ENCODE assay signal across 8 cellular contexts in the genomic region with DNA sequence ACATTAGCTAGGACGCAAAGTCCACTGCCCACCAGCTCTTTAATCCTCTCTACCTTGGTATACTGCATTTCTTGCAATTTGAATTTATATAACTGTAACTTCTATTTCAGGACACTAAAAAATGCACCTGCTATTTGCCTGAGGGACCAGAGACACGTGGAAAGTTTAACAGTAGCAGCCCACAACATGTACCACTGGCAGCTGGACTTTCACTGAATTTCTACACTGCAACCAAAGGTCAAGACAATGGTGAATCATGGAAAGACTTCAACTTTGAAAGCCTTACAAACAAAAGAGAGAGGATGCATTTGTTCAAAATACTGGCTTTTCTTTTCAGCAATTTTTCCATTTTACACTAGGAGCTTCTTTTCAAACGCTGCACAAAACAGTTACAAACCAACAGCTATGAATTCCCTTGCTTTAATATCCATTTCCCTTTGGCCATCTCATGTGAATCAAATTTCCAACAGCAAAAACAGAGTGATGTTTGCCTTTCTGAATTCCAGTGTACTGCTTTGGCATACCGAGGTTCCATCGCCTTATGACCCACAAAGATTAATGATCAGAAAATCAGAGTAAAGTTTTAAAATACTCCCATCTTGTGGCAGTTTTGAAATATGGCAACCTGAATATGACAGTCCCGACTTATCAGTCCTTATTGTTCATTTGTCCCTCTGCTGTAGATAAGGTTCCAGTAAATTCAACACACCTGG. TPM values are rescaled to one million over a fixed set of nuclear protein-coding genes. Genes with fewer than 3 reads are reported as not detected.
DNase-seq lines count a peak whose midpoint lies in the region; ATAC-seq and TF ChIP-seq lines count a peak whose summit lies in the region.

No MANE protein-coding gene starts in this region.

- no peaks in the 10 kb centered on the region for H3K9me3 ChIP-seq in CD4-positive, CD25-positive, alpha-beta regulatory T cell (ENCODE audit: control insufficient read depth in 2 of 2, low read length in 2 of 2)
- no peaks in the 10 kb centered on the region for H3K9me3 ChIP-seq in Karpas-422 (ENCODE audit: low read length)
- no peaks in the 10 kb centered on the region for H3K9me3 ChIP-seq in SU-DHL-6 (ENCODE audit: insufficient read depth, low read length)
- H3K9me3 ChIP-seq in parathyroid adenoma (ENCODE audit: control insufficient read depth, low read length): no peaks in the 10 kb centered on the region

- no peaks in the 10 kb centered on the region for H3K79me2 ChIP-seq in Karpas-422 (ENCODE audit: low read length)
- H3K79me2 ChIP-seq in SU-DHL-6 (ENCODE audit: insufficient read depth, low read length): no peaks in the 10 kb centered on the region
- no peaks in the 10 kb centered on the region for H3K79me2 ChIP-seq in parathyroid adenoma

- H4K20me1 ChIP-seq in Karpas-422 (ENCODE audit: insufficient read depth, low read depth, low read length): no peaks in the 10 kb centered on the region
- H4K20me1 ChIP-seq in SU-DHL-6 (ENCODE audit: low read depth, low read length): no peaks in the 10 kb centered on the region

- peaks cover 25% of the 10 kb centered on the region for H3F3A ChIP-seq in SU-DHL-6 (ENCODE audit: insufficient read depth)

- H3K9me3 Mint-ChIP-seq in CD4-positive, CD25-positive, alpha-beta regulatory T cell: no peaks in the 10 kb centered on the region

- no peak overlapping the region for H3K27ac ChIP-seq in CD4-positive, CD25-positive, alpha-beta regulatory T cell (ENCODE audit: insufficient read depth, low read length, poor library complexity, severe bottlenecking)
- peak overlapping the region; percentile 40 for H3K27ac ChIP-seq in Karpas-422 (ENCODE audit: low read length)
- H3K27ac ChIP-seq in SU-DHL-6 (ENCODE audit: low read depth, low read length): peak overlapping the region; percentile 96
- H3K27ac ChIP-seq in parathyroid adenoma: no peak overlapping the region

- no peak overlapping the region for H3K4me3 Mint-ChIP-seq in CD4-positive, CD25-positive, alpha-beta regulatory T cell

- no peaks in the 10 kb centered on the region for H3K4me1 ChIP-seq in CD4-positive, CD25-positive, alpha-beta regulatory T cell (ENCODE audit: control insufficient read depth, insufficient read depth, low read length, poor library complexity, severe bottlenecking)
- H3K4me1 ChIP-seq in Karpas-422 (ENCODE audit: low read length): peaks cover 25% of the 10 kb centered on the region
- H3K4me1 ChIP-seq in parathyroid adenoma: peaks cover 5% of the 10 kb centered on the region

- H3K27me3 Mint-ChIP-seq in CD4-positive, CD25-positive, alpha-beta regulatory T cell: no peaks in the 10 kb centered on the region

- no peaks in the 10 kb centered on the region for H3K4me1 Mint-ChIP-seq in CD4-positive, CD25-positive, alpha-beta regulatory T cell

- no peak overlapping the region for H3K4me3 ChIP-seq in CD4-positive, CD25-positive, alpha-beta regulatory T cell (ENCODE audit: low read depth, low read length)
- no peak overlapping the region; the same call in 1 of the 2 replicates for H3K4me3 ChIP-seq in Karpas-422 (ENCODE audit: low read length)
- H3K4me3 ChIP-seq in SU-DHL-6 (ENCODE audit: insufficient read depth, low read length, poor library complexity, severe bottlenecking): peak overlapping the region; percentile 22
- H3K4me3 ChIP-seq in fibroblast of the aortic adventitia (ENCODE audit: low read depth, low read length): no peak overlapping the region
- H3K4me3 ChIP-seq in parathyroid adenoma (ENCODE audit: low read depth, low read length): no peak overlapping the region

- no peaks in the 10 kb centered on the region for H3K36me3 ChIP-seq in CD4-positive, CD25-positive, alpha-beta regulatory T cell (ENCODE audit: control insufficient read depth, insufficient read depth, low read length)
- H3K36me3 ChIP-seq in Karpas-422 (ENCODE audit: insufficient read depth, low read length): no peaks in the 10 kb centered on the region
- H3K36me3 ChIP-seq in SU-DHL-6 (ENCODE audit: low read length): no peaks in the 10 kb centered on the region
- no peaks in the 10 kb centered on the region for H3K36me3 ChIP-seq in parathyroid adenoma (ENCODE audit: control insufficient read depth, insufficient read depth, low read length)

- H3K9ac ChIP-seq in Karpas-422 (ENCODE audit: low read length) (0 out of 2 replicates have a peak overlapping the region, but pooled peaks have one; percentile 2), SU-DHL-6 (ENCODE audit: low read length) (peak overlapping the region; percentile 56), parathyroid adenoma (no peak overlapping the region)

- H3K27me3 ChIP-seq in CD4-positive, CD25-positive, alpha-beta regulatory T cell (ENCODE audit: control insufficient read depth, insufficient read depth, low read length): no peaks in the 10 kb centered on the region
- H3K27me3 ChIP-seq in Karpas-422 (ENCODE audit: low read length) (no peaks in the 10 kb centered on the region), SU-DHL-6 (ENCODE audit: low read length) (no peaks in the 10 kb centered on the region), parathyroid adenoma (ENCODE audit: control insufficient read depth, insufficient read depth, low read length) (no peaks in the 10 kb centered on the region)

- DNase-seq in CD4-positive, CD25-positive, alpha-beta regulatory T cell: peak in 2 of 3 donors; percentile 24 to 49
- DNase-seq in Karpas-422 (peak; percentile 78), fibroblast of the aortic adventitia (ENCODE audit: low read depth) (peak; percentile 77)

- H2AFZ ChIP-seq in Karpas-422 (ENCODE audit: low read length) (peak overlapping the region; percentile 22; the same call in 1 of the 2 replicates), SU-DHL-6 (ENCODE audit: low read depth, low read length, severe bottlenecking) (peak overlapping the region; percentile 20), parathyroid adenoma (peak overlapping the region; percentile 47)

- no peak overlapping the region for H3K27ac Mint-ChIP-seq in CD4-positive, CD25-positive, alpha-beta regulatory T cell

- peak; percentile 53 to 55 for ATAC-seq in CD4-positive, CD25-positive, alpha-beta regulatory T cell (ENCODE audit: low read depth in 2 of 2)
- ATAC-seq in GM19351 (IDR thresholded peaks at IDR 0.05; ENCODE audit: unreplicated experiment): peak; percentile 64
- no peak for ATAC-seq in HG03025 (IDR thresholded peaks at IDR 0.05; ENCODE audit: low FRiP score, unreplicated experiment)
- ATAC-seq in HG02840 (IDR thresholded peaks at IDR 0.05; ENCODE audit: low FRiP score, unreplicated experiment): no peak

- TF ChIP-seq CTCF in SU-DHL-6 (IDR thresholded peaks at IDR 0.05; ENCODE audit: insufficient read depth, low read length, poor library complexity, severe bottlenecking): peak; percentile 50
- TF ChIP-seq CTCF in fibroblast of the aortic adventitia (IDR thresholded peaks at IDR 0.05; ENCODE audit: insufficient read depth, low read length): peak; percentile 48
- peak; percentile 54 for TF ChIP-seq CTCF in parathyroid adenoma (IDR thresholded peaks at IDR 0.05)

- H3K36me3 Mint-ChIP-seq in CD4-positive, CD25-positive, alpha-beta regulatory T cell: no peaks in the 10 kb centered on the region

- H3K4me2 ChIP-seq in Karpas-422 (ENCODE audit: low read depth, low read length, poor library complexity, severe bottlenecking): peak overlapping the region; percentile 39
- H3K4me2 ChIP-seq in SU-DHL-6 (ENCODE audit: low read depth, low read length, poor library complexity, severe bottlenecking): peak overlapping the region; percentile 91
- no peak overlapping the region for H3K4me2 ChIP-seq in parathyroid adenoma (ENCODE audit: low read length)

- no peaks in the 10 kb centered on the region for H3K9me2 ChIP-seq in Karpas-422 (replicated peaks; ENCODE audit: insufficient read depth, low read length)
- H3K9me2 ChIP-seq in SU-DHL-6 (replicated peaks; ENCODE audit: insufficient read depth, low read length): no peaks in the 10 kb centered on the region

RNA-seq across cellular contexts. Expression of a gene that starts 29.9 kb away (rescaled TPM):
- 200 TPM for total RNA-seq in CD4-positive, CD25-positive, alpha-beta regulatory T cell
- polyA plus RNA-seq in CD4-positive, CD25-positive, alpha-beta regulatory T cell: 100 to 1,000 TPM; 120 to 142 (median 137) TPM
- total RNA-seq in Karpas-422 (2014; rRNA removed; shearing (Covaris generic); ENCODE audit: low replicate concordance): 24.1 and 38.1 TPM in 2 replicates
- 16.7 and 20.9 TPM in 2 replicates for total RNA-seq in fibroblast of the aortic adventitia (ENCODE audit: low replicate concordance)

RNA-seq across cellular contexts. Expression of a gene that starts 30.8 kb away (rescaled TPM):
- total RNA-seq in CD4-positive, CD25-positive, alpha-beta regulatory T cell: 1.2 TPM
- 1 to 10 TPM in 3 of 4 donors, under 1 TPM in 1; 0.85 to 1.5 (median 1.2) TPM for polyA plus RNA-seq in CD4-positive, CD25-positive, alpha-beta regulatory T cell
- 1.0 and 7.2 TPM in 2 replicates for total RNA-seq in Karpas-422 (2014; rRNA removed; shearing (Covaris generic); ENCODE audit: low replicate concordance)
- 6.6 and 10.8 TPM in 2 replicates for total RNA-seq in fibroblast of the aortic adventitia (ENCODE audit: low replicate concordance)

Comparison
In these comparisons a context has a peak if more than half of its experiments do, and no peak if none do; other contexts are left out.
1. ATAC-seq: peak in CD4-positive, CD25-positive, alpha-beta regulatory T cell (2 of 2) and GM19351 (single experiment); none in HG03025 (single experiment) and HG02840 (single experiment).
2. H3K27ac ChIP-seq: peak in Karpas-422 (single experiment) and SU-DHL-6 (single experiment); none in CD4-positive, CD25-positive, alpha-beta regulatory T cell (single experiment) and parathyroid adenoma (single experiment).
3. Peak in every context shown above with its lines, with median percentiles within 50 percentile points of each other: DNase-seq, H2AFZ ChIP-seq and CTCF ChIP-seq.